Comparison of ENCODE assay signal across 1 cellular context in genomic region chr19:7629347-7630054, GRCh38.
A peak's percentile ranks its signal among the peaks of the same experiment; 100 is the strongest.
TF ChIP-seq lines count a peak whose summit lies in the region.

PET100 (plus strand) TSS chr19:7629793; CDS start chr19:7629834, 41 bp downstream.
XAB2 (minus strand) TSS chr19:7629545; CDS start chr19:7629527, 18 bp downstream.

TF ChIP-seq in HEK293, 187 proteins besides CTCF, POLR2A, EP300 and RAD21 (continued from another document and continues in another):
- TF ChIP-seq ELK4 (IDR thresholded peaks at IDR 0.05; ENCODE audit: borderline replicate concordance, low read depth, low read length) (peak; percentile 85), ZNF335 (tag by site-specific recombination; conservative IDR thresholded peaks at IDR 0.05) (peak; percentile 63), ZNF398 (tag by site-specific recombination; IDR thresholded peaks at IDR 0.05) (no peak), ZNF16 (tag by site-specific recombination; IDR thresholded peaks at IDR 0.05; ENCODE audit: low read depth) (no peak), ZEB2 (tag by site-specific recombination; IDR thresholded peaks at IDR 0.05) (peak; percentile 86), ZSCAN16 (tag by site-specific recombination; IDR thresholded peaks at IDR 0.05) (no peak), KLF8 (tag by site-specific recombination; IDR thresholded peaks at IDR 0.05) (peak; percentile 60; the same call in 1 of the 2 replicates), ATF2 (tag by site-specific recombination; IDR thresholded peaks at IDR 0.05; ENCODE audit: low read depth) (peak; percentile 29; the same call in 1 of the 2 replicates), KLF1 (tag by site-specific recombination; IDR thresholded peaks at IDR 0.05) (0 out of 2 replicates have a peak, but pooled peaks have one; percentile 42), ZNF518A (tag by site-specific recombination; conservative IDR thresholded peaks at IDR 0.05; ENCODE audit: low read depth) (peak; percentile 67), ZBTB11 (tag by site-specific recombination; conservative IDR thresholded peaks at IDR 0.05; ENCODE audit: low read depth) (peak; percentile 56), ZSCAN30 (tag by site-specific recombination; IDR thresholded peaks at IDR 0.05) (peak; percentile 20; the same call in 1 of the 2 replicates), ZNF580 (tag by site-specific recombination; IDR thresholded peaks at IDR 0.05) (peak; percentile 95), YY2 (tag by site-specific recombination; IDR thresholded peaks at IDR 0.05) (peak; percentile 95), ZBTB21 (tag by site-specific recombination; IDR thresholded peaks at IDR 0.05) (peak; percentile 68), ZNF843 (tag by site-specific recombination; IDR thresholded peaks at IDR 0.05) (peak; percentile 18; the same call in 1 of the 2 replicates), ZNF629 (tag by site-specific recombination; IDR thresholded peaks at IDR 0.05) (peak; percentile 89), ZNF391 (tag by site-specific recombination; IDR thresholded peaks at IDR 0.05; ENCODE audit: borderline replicate concordance, low read depth) (0 out of 2 replicates have a peak, but pooled peaks have one; percentile 32), ZXDB (tag by site-specific recombination; IDR thresholded peaks at IDR 0.05) (peak; percentile 70; the same call in 1 of the 2 replicates), TSHZ1 (tag by site-specific recombination; IDR thresholded peaks at IDR 0.05; ENCODE audit: borderline replicate concordance) (peak; percentile 19; the same call in 1 of the 2 replicates), ZNF639 (tag by site-specific recombination; IDR thresholded peaks at IDR 0.05) (0 out of 2 replicates have a peak, but pooled peaks have one; percentile 50), ZNF274 (IDR thresholded peaks at IDR 0.05; ENCODE audit: low read length) (no peak), ZNF274 (tag by site-specific recombination; IDR thresholded peaks at IDR 0.05; ENCODE audit: borderline replicate concordance) (no peak), PATZ1 (tag by site-specific recombination; IDR thresholded peaks at IDR 0.05) (peak; percentile 65; the same call in 1 of the 2 replicates), ZNF24 (tag by site-specific recombination; IDR thresholded peaks at IDR 0.05) (0 out of 2 replicates have a peak, but pooled peaks have one; percentile 34), BCL6B (tag by site-specific recombination; IDR thresholded peaks at IDR 0.05) (peak; percentile 72), SP2 (tag by site-specific recombination; IDR thresholded peaks at IDR 0.05) (peak; percentile 97), ZNF366 (tag by site-specific recombination; conservative IDR thresholded peaks at IDR 0.05) (no peak), ZBTB17 (tag by site-specific recombination; IDR thresholded peaks at IDR 0.05) (peak; percentile 77)
